8 cellular contexts compared by ENCODE assay signal in genomic region chr11:8328848-8329330, GRCh38.
DNase-seq lines count a peak whose midpoint lies in the region; ATAC-seq and TF ChIP-seq lines count a peak whose summit lies in the region.

No MANE protein-coding gene starts in this region.

- WGBS in IMR-90 (ENCODE audit: extremely low coverage in 2 of 2, insufficient read length in 1 of 2), 2 experiments, result 28% methylated on average over 2 of the region's 11 CpGs; no CpG with 5 or more reads in 1 of the 2 experiments
- WGBS in thyroid gland, 2 donors, result 0 to 10% methylated on average over 2 to 6 of the region's 11 CpGs

- H3K27me3 ChIP-seq in IMR-90 (ENCODE audit: control insufficient read depth, insufficient read depth, low read length) (peaks cover 11% of the 10 kb centered on the region), foreskin keratinocyte (peaks cover 50% of the 10 kb centered on the region), thyroid gland (no peaks in the 10 kb centered on the region)

- no peak overlapping the region for H3K27ac ChIP-seq in IMR-90 (ENCODE audit: insufficient read depth, low read length)
- no peak overlapping the region for H3K27ac ChIP-seq in foreskin keratinocyte
- no peak overlapping the region for H3K27ac ChIP-seq in thyroid gland

- H3K4me3 ChIP-seq in IMR-90 (ENCODE audit: insufficient read depth, low read depth, low read length) (no peak overlapping the region), thyroid gland (replicated peaks in 1 of 3) (no peak overlapping the region)

- H4K20me1 ChIP-seq in IMR-90 (ENCODE audit: insufficient read depth, low read length), result no peaks in the 10 kb centered on the region

- TF ChIP-seq CTCF in IMR-90 (conservative IDR thresholded peaks at IDR 0.05; ENCODE audit: low read depth, low read length) (peak; percentile 67), foreskin keratinocyte (conservative IDR thresholded peaks at IDR 0.05) (peak; percentile 86), thyroid gland (IDR thresholded peaks at IDR 0.05) (peak; percentile 14 to 82 (median 60))

- BruUV-seq in IMR-90 (replicated peaks; lab: Mats Ljungman, UMichigan), result no TSS peak

- H3K4ac ChIP-seq in IMR-90 (ENCODE audit: low read depth, low read length), result no peak overlapping the region

- H3K56ac ChIP-seq in IMR-90 (ENCODE audit: extremely low read depth, insufficient read depth, low read length), result no peak overlapping the region

- DNase-seq in DMS153 treated with DMSO at 0.1 percent for 48 hours (lab: John Stamatoyannopoulos, UW; ENCODE audit: unreplicated experiment) (peak; percentile 73), IMR-90 (peak; percentile 75), OCI-M1 (lab: John Stamatoyannopoulos, UW) (peak; percentile 91), foreskin keratinocyte (peak; percentile 56 to 80), nucleus accumbens (lab: John Stamatoyannopoulos, UW) (peak in 47 of 56 donors; percentile 12 to 83 (median 45)), thyroid gland (peak; percentile 77 to 86)
- peak; percentile 86 for DNase-seq in activated T-cell treated with anti-CD3 and anti-CD28 coated beads, Interleukin-2, amount 50 U/mL, for 72 hours

- CTCF ChIA-PET in IMR-90 (lab: Yijun Ruan, JAX), result no interaction called here

- H2AFZ ChIP-seq in IMR-90 (replicated peaks; ENCODE audit: low read length, poor library complexity), result peak overlapping the region; percentile 37

- no peak overlapping the region for H3K9ac ChIP-seq in IMR-90 (ENCODE audit: low read depth, low read length)

- no peak overlapping the region for H4K5ac ChIP-seq in IMR-90 (ENCODE audit: low read depth, low read length)

- H3K18ac ChIP-seq in IMR-90 (ENCODE audit: low read depth, low read length), result no peak overlapping the region

- dilution Hi-C loops in IMR-90 (cut with HindIII; ENCODE audit: low sequenced_read_pairs, unreplicated experiment), result no loop called here

- intact Hi-C loops in IMR-90 (cut with micrococcal nuclease) (loop anchor here (2.0 kb wide), 1 partner anchor 238 kb away; no protein-coding TSS in a partner anchor), thyroid gland (cut with DNase I) (no loop called here)

- H2AK9ac ChIP-seq in IMR-90 (replicated peaks; ENCODE audit: low read depth, low read length, poor library complexity), result no peak overlapping the region

- no peak overlapping the region for H3K4me2 ChIP-seq in IMR-90 (ENCODE audit: low read depth, low read length)

- no peak overlapping the region for H3K14ac ChIP-seq in IMR-90 (replicated peaks; ENCODE audit: low read depth, low read length)

- ATAC-seq in GM21723 (IDR thresholded peaks at IDR 0.05; ENCODE audit: unreplicated experiment) (peak; percentile 72), IMR-90 (ENCODE audit: low read depth) (peak; percentile 92), foreskin keratinocyte (peak; percentile 92)
- ATAC-seq in activated T-cell treated with anti-CD3 and anti-CD28 coated beads, Interleukin-2, amount 50 U/mL, for 72 hours (replicated peaks in 1 of 2), result peak; percentile 94 to 95

- no peaks in the 10 kb centered on the region for H3K9me1 ChIP-seq in IMR-90 (ENCODE audit: insufficient read depth, low read length)

- peak; percentile 49 for TF ChIP-seq RAD21 in IMR-90 (IDR thresholded peaks at IDR 0.05; ENCODE audit: low read length)

- H4K8ac ChIP-seq in IMR-90 (ENCODE audit: low read depth in 2 of 2, low read length in 2 of 2), result no peak overlapping the region

- no peak overlapping the region for H2BK15ac ChIP-seq in IMR-90 (ENCODE audit: low read depth, low read length)

- H2BK5ac ChIP-seq in IMR-90 (ENCODE audit: low read depth, low read length, poor library complexity, severe bottlenecking), result no peak overlapping the region

- no peak overlapping the region for H3K23ac ChIP-seq in IMR-90 (ENCODE audit: low read depth, low read length)

- no peak overlapping the region for H2AK5ac ChIP-seq in IMR-90 (ENCODE audit: low read depth, low read length)

- no peaks in the 10 kb centered on the region for H3K36me3 Mint-ChIP-seq in activated T-cell treated with anti-CD3 and anti-CD28 coated beads, Interleukin-2, amount 50 U/mL, for 72 hours (ENCODE audit: insufficient read depth in 2 of 2)

- H3K36me3 ChIP-seq in IMR-90 (ENCODE audit: control insufficient read depth, insufficient read depth, low read length), result no peaks in the 10 kb centered on the region
- H3K36me3 ChIP-seq in thyroid gland, result no peaks in the 10 kb centered on the region

- no peak overlapping the region for H3K4me3 Mint-ChIP-seq in activated T-cell treated with anti-CD3 and anti-CD28 coated beads, Interleukin-2, amount 50 U/mL, for 72 hours

- H3K4me1 ChIP-seq in IMR-90 (ENCODE audit: control insufficient read depth, insufficient read depth, low read length), result peaks cover 3% of the 10 kb centered on the region; the same call in 1 of the 2 replicates
- H3K4me1 ChIP-seq in foreskin keratinocyte, result no peaks in the 10 kb centered on the region
- H3K4me1 ChIP-seq in thyroid gland, result peaks cover 0 to 13% of the 10 kb centered on the region in 2 donors

- H3K27me3 Mint-ChIP-seq in activated T-cell treated with anti-CD3 and anti-CD28 coated beads, Interleukin-2, amount 50 U/mL, for 72 hours (ENCODE audit: low read depth), result peaks cover 6% of the 10 kb centered on the region

- H3K79me1 ChIP-seq in IMR-90 (ENCODE audit: low read depth in 1 of 2, low read length in 2 of 2), result no peaks in the 10 kb centered on the region

- H3K9me3 ChIP-seq in IMR-90 (ENCODE audit: control insufficient read depth, insufficient read depth, low read length) (no peaks in the 10 kb centered on the region), thyroid gland (no peaks in the 10 kb centered on the region)

- in situ Hi-C loops in IMR-90 (cut with MboI; ENCODE audit: low sequenced_read_pairs), result no loop called here

- no peaks in the 10 kb centered on the region for H3K9me3 Mint-ChIP-seq in activated T-cell treated with anti-CD3 and anti-CD28 coated beads, Interleukin-2, amount 50 U/mL, for 72 hours

- H2BK20ac ChIP-seq in IMR-90 (ENCODE audit: low read depth, low read length), result no peak overlapping the region

- TF ChIP-seq POLR2A in IMR-90 (IDR thresholded peaks at IDR 0.05; ENCODE audit: low read depth, low read length), result no peak
- TF ChIP-seq POLR2A in thyroid gland (IDR thresholded peaks at IDR 0.05), result no peak

- H3K4me1 Mint-ChIP-seq in activated T-cell treated with anti-CD3 and anti-CD28 coated beads, Interleukin-2, amount 50 U/mL, for 72 hours (ENCODE audit: low read depth), result peaks cover 6% of the 10 kb centered on the region

- no peak overlapping the region for H2BK120ac ChIP-seq in IMR-90 (ENCODE audit: low read depth, low read length)

- POLR2A ChIA-PET in IMR-90 (lab: Charles Lee; ENCODE audit: unreplicated experiment), result no interaction called here

- H3K27ac Mint-ChIP-seq in activated T-cell treated with anti-CD3 and anti-CD28 coated beads, Interleukin-2, amount 50 U/mL, for 72 hours, result no peak overlapping the region

- no peak overlapping the region for H4K91ac ChIP-seq in IMR-90 (ENCODE audit: insufficient read depth, low read depth, low read length)

TF ChIP-seq in IMR-90, 13 proteins besides CTCF, POLR2A, EP300 and RAD21:
- TF ChIP-seq SMC3 (IDR thresholded peaks at IDR 0.05; ENCODE audit: low read depth, low read length), result peak; percentile 37
- 0 out of 2 replicates have a peak, but pooled peaks have one; percentile 11 for TF ChIP-seq BHLHE40 (IDR thresholded peaks at IDR 0.05; ENCODE audit: low read depth, low read length)
- peak; percentile 75 for TF ChIP-seq FOS (IDR thresholded peaks at IDR 0.05; ENCODE audit: low read depth, low read length)
- no peak for TF ChIP-seq MAZ (IDR thresholded peaks at IDR 0.05; ENCODE audit: borderline replicate concordance, low read depth, low read length)
